ENCODE assay signal across 14 cellular contexts in genomic region chr6:134041093-134041492, GRCh38. TPM values are rescaled to one million over a fixed set of nuclear protein-coding genes. Genes with fewer than 3 reads are reported as not detected.
DNase-seq lines count a peak whose midpoint lies in the region; ATAC-seq and TF ChIP-seq lines count a peak whose summit lies in the region.
"Had no signal": no experiment of that assay in that cellular context is flagged by ENCODE, and none has a peak within 500 bp of the region (broad histone marks: within the 10 kb centered on the region; RNA-seq: fewer than 3 reads in every experiment).

No MANE protein-coding gene starts in this region.

- H3F3A ChIP-seq in smooth muscle cell (ENCODE audit: low read depth) = no peaks in the 10 kb centered on the region

- H3K4me3 Mint-ChIP-seq in endodermal cell = no peak overlapping the region

- no peak for ATAC-seq in GM21723 (IDR thresholded peaks at IDR 0.05; ENCODE audit: unreplicated experiment)

- no peak overlapping the region for H3K4me3 ChIP-seq in endodermal cell (ENCODE audit: low read length)
- H3K4me3 ChIP-seq in smooth muscle cell = no peak overlapping the region
- no peak overlapping the region for H3K4me3 ChIP-seq in lower leg skin (ENCODE audit: low read depth, poor library complexity, severe bottlenecking)
- H3K4me3 ChIP-seq: testis had no signal

- H3K9me3 Mint-ChIP-seq in endodermal cell = peaks cover 8% of the 10 kb centered on the region

- H3K27me3 Mint-ChIP-seq in endodermal cell (ENCODE audit: insufficient read depth) = peaks cover 8% of the 10 kb centered on the region

- no peaks in the 10 kb centered on the region for H3K9me3 ChIP-seq in endodermal cell (ENCODE audit: control insufficient read depth, low read length)
- no peaks in the 10 kb centered on the region for H3K9me3 ChIP-seq in smooth muscle cell (replicated peaks; ENCODE audit: low read depth)
- H3K9me3 ChIP-seq: testis had no signal

- H3K4me1 ChIP-seq in endodermal cell (ENCODE audit: control insufficient read depth, insufficient read depth, low read length) = peaks cover 6% of the 10 kb centered on the region
- H3K4me1 ChIP-seq in smooth muscle cell (ENCODE audit: low read depth) = peaks cover 4% of the 10 kb centered on the region
- H3K4me1 ChIP-seq: testis had no signal

- H3K36me3 ChIP-seq in endodermal cell (ENCODE audit: control insufficient read depth, insufficient read depth, low read length) = no peaks in the 10 kb centered on the region
- H3K36me3 ChIP-seq in smooth muscle cell (ENCODE audit: low read depth) = no peaks in the 10 kb centered on the region

- intact Hi-C loops in lower leg skin (cut with DNase I; ENCODE audit: low total_unique reads) = no loop called here

- H3K27me3 ChIP-seq in endodermal cell (ENCODE audit: control insufficient read depth, insufficient read depth, low read length, poor library complexity, severe bottlenecking) (no peaks in the 10 kb centered on the region), smooth muscle cell (ENCODE audit: low read depth) (no peaks in the 10 kb centered on the region)
- H3K27me3 ChIP-seq: testis had no signal

- DNase-seq in DMS79 treated with DMSO at 0.1 percent for 48 hours (lab: John Stamatoyannopoulos, UW) (peak; percentile 13), DMS79 (lab: John Stamatoyannopoulos, UW) (no peak), NCI-H748 (lab: John Stamatoyannopoulos, UW; ENCODE audit: unreplicated experiment) (peak; percentile 65), endodermal cell (peak; percentile 22), smooth muscle cell (lab: John Stamatoyannopoulos, UW; ENCODE audit: unreplicated experiment) (no peak), lower leg skin (ENCODE audit: low spot score in 2 of 2) (no peak), NCI-H1105 treated with DMSO at 0.1 percent for 48 hours (lab: John Stamatoyannopoulos, UW) (no peak)
- DNase-seq: 8988T; activated T-cell treated with anti-CD3 and anti-CD28 coated beads for 4 hours; NCI-H446 treated with DMSO at 0.1 percent for 48 hours; stimulated activated CD4-positive, alpha-beta T cell treated with anti-CD3 and anti-CD28 coated beads, Interleukin-4, amount 100 ng/mL, for 24 hours; T1000; testis had no signal

- H3K4me2 ChIP-seq in smooth muscle cell = no peak overlapping the region

- no peak overlapping the region for H3K27ac Mint-ChIP-seq in endodermal cell

- H4K20me1 ChIP-seq in smooth muscle cell (ENCODE audit: low read depth) = no peaks in the 10 kb centered on the region

- TF ChIP-seq CTCF in endodermal cell (conservative IDR thresholded peaks at IDR 0.05) = no peak
- no peak for TF ChIP-seq CTCF in smooth muscle cell (IDR thresholded peaks at IDR 0.05; ENCODE audit: borderline replicate concordance, insufficient read depth, poor library complexity, severe bottlenecking)
- TF ChIP-seq CTCF in lower leg skin (IDR thresholded peaks at IDR 0.05) = no peak

- H3K9ac ChIP-seq in endodermal cell (ENCODE audit: extremely low read depth, low read length, poor library complexity, severe bottlenecking) = no peak overlapping the region
- H3K9ac ChIP-seq in smooth muscle cell (ENCODE audit: low read depth) = no peak overlapping the region

- TF ChIP-seq POLR2A in lower leg skin (IDR thresholded peaks at IDR 0.05) = no peak

- H3K27ac ChIP-seq in endodermal cell (ENCODE audit: low read depth, low read length) (no peak overlapping the region), smooth muscle cell (ENCODE audit: low read depth) (peak overlapping the region; percentile 1)
- H3K27ac ChIP-seq: testis had no signal

- no peaks in the 10 kb centered on the region for H3K79me2 ChIP-seq in smooth muscle cell (ENCODE audit: low read depth)

- peaks cover 5% of the 10 kb centered on the region for H3K36me3 Mint-ChIP-seq in endodermal cell (ENCODE audit: low read depth)

- H3K4me1 Mint-ChIP-seq in endodermal cell = peaks cover 23% of the 10 kb centered on the region

- H2AFZ ChIP-seq in smooth muscle cell (ENCODE audit: low read depth) = no peak overlapping the region

RNA-seq across cellular contexts. Expression of gene SLC2A12, which starts 11.3 kb away (rescaled TPM):
- total RNA-seq in endodermal cell (1 to 10 TPM; 2.7 to 2.8 TPM), smooth muscle cell (1.8 and 2.3 TPM in 2 replicates), lower leg skin (1 to 10 TPM; 5.9 to 10.0 (median 7.4) TPM)
- 8.3 TPM for polyA plus RNA-seq in endodermal cell (2013, experiment 1 of 2)
- polyA plus RNA-seq in endodermal cell (2013, experiment 2 of 2) = 9.2 TPM
- 0.08 and 0.67 TPM in 2 replicates for polyA plus RNA-seq in smooth muscle cell

Comparison
In these comparisons a context has a peak if more than half of its experiments do, and no peak if none do; other contexts are left out.
1. DNase-seq: peak in DMS79 treated with DMSO at 0.1 percent for 48 hours (single experiment), NCI-H748 (single experiment) and endodermal cell (single experiment); none in DMS79 (single experiment), smooth muscle cell (single experiment), lower leg skin (0 of 2) and NCI-H1105 treated with DMSO at 0.1 percent for 48 hours (single experiment).